ENCODE assay signal across 18 cellular contexts in the genomic region with DNA sequence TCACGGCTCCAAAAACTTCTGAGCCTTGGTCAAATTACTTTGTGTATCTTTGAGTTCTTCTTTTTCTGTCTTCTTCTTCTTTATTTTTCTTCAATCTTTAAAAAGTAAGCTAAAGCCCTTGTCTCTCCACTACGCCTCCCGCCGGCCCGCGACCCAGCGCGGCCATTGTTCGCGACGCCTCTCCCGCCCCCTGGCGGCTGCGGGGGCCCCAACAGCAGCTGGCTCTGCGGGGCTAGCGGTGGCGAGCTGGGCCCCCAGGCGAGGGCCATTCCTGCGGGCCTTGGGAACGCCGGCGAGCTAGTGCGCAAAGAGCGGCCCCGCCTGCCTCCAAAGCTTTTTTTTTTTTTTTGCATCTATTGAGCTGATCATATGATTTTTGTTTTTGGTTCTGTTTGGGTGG.
A peak's percentile ranks its signal among the peaks of the same experiment; 100 is the strongest.
DNase-seq lines count a peak whose midpoint lies in the region; FAIRE-seq and TF ChIP-seq lines count a peak whose summit lies in the region.
"Had no signal": no experiment of that assay in that cellular context is flagged by ENCODE, and none has a peak within 500 bp of the region (broad histone marks: within the 10 kb centered on the region; RNA-seq: fewer than 3 reads in every experiment).

No MANE protein-coding gene starts in this region.

- no peak for FAIRE-seq in kidney (lab: Jason Lieb, UNC)
- FAIRE-seq: GM12878, GM19239, H1 had no signal

- H3K4me3 ChIP-seq in H7 (ENCODE audit: insufficient read depth, low read depth, low read length) (no peak overlapping the region), kidney (ENCODE audit: low read length in 2 of 2) (no peak overlapping the region)
- H3K4me3 ChIP-seq: GM12878, GM23248 had no signal

- DNase-seq in activated gamma-delta T cell (lab: John Stamatoyannopoulos, UW) = peak; percentile 4
- no peak for DNase-seq in activated gamma-delta T cell treated with Interleukin-2 at 50 U/mL for 16 hours
- peak; percentile 5 for DNase-seq in H7
- peak; percentile 55 for DNase-seq in kidney
- DNase-seq in activated CD4-positive, CD25-positive, alpha-beta regulatory T cell (lab: John Stamatoyannopoulos, UW) = no peak
- no peak for DNase-seq in EL
- no peak for DNase-seq in NCI-H2227 (lab: John Stamatoyannopoulos, UW; ENCODE audit: unreplicated experiment)
- DNase-seq: C1 segment of cervical spinal cord; CD4-positive, CD25-positive, alpha-beta regulatory T cell; CD8-positive, alpha-beta T cell; DMS153; DND-41; GDM1; GM23248; H9 had no signal

- H3K27me3 ChIP-seq in H7 (ENCODE audit: control insufficient read depth, insufficient read depth, low read length) = no peaks in the 10 kb centered on the region

- H3K36me3 ChIP-seq in H7 (replicated peaks; ENCODE audit: control insufficient read depth, insufficient read depth, low read length) = no peaks in the 10 kb centered on the region
- no peaks in the 10 kb centered on the region for H3K36me3 ChIP-seq in kidney (ENCODE audit: control insufficient read depth in 1 of 2, insufficient read depth in 2 of 2, low read length in 2 of 2)

- no peaks in the 10 kb centered on the region for H3K9me3 ChIP-seq in kidney (ENCODE audit: control insufficient read depth in 1 of 2, low read length in 2 of 2)

- H3K27ac ChIP-seq in kidney (ENCODE audit: low read depth in 2 of 2, low read length in 2 of 2) = no peak overlapping the region
- H3K27ac ChIP-seq: GM23248 had no signal

- no peak overlapping the region for H3K9ac ChIP-seq in kidney (ENCODE audit: low read length in 2 of 2)
- H3K9ac ChIP-seq: GM23248 had no signal

- no peak for TF ChIP-seq CTCF in kidney (IDR thresholded peaks at IDR 0.05; ENCODE audit: borderline replicate concordance, extremely low read depth, insufficient read depth)

- intact Hi-C loops in kidney (cut with DNase I) = no loop called here

- H3K4me1 ChIP-seq in kidney (ENCODE audit: control insufficient read depth in 1 of 2, insufficient read depth in 1 of 2, low read depth in 1 of 2, low read length in 2 of 2) = no peaks in the 10 kb centered on the region

Comparison
In these comparisons a context has a peak if more than half of its experiments do, and no peak if none do; other contexts are left out.
1. DNase-seq: peak in activated gamma-delta T cell (single experiment), H7 (single experiment) and kidney (single experiment); none in activated gamma-delta T cell treated with Interleukin-2 at 50 U/mL for 16 hours (single experiment), activated CD4-positive, CD25-positive, alpha-beta regulatory T cell (0 of 4), EL (single experiment) and NCI-H2227 (single experiment).